In the genomic region with DNA sequence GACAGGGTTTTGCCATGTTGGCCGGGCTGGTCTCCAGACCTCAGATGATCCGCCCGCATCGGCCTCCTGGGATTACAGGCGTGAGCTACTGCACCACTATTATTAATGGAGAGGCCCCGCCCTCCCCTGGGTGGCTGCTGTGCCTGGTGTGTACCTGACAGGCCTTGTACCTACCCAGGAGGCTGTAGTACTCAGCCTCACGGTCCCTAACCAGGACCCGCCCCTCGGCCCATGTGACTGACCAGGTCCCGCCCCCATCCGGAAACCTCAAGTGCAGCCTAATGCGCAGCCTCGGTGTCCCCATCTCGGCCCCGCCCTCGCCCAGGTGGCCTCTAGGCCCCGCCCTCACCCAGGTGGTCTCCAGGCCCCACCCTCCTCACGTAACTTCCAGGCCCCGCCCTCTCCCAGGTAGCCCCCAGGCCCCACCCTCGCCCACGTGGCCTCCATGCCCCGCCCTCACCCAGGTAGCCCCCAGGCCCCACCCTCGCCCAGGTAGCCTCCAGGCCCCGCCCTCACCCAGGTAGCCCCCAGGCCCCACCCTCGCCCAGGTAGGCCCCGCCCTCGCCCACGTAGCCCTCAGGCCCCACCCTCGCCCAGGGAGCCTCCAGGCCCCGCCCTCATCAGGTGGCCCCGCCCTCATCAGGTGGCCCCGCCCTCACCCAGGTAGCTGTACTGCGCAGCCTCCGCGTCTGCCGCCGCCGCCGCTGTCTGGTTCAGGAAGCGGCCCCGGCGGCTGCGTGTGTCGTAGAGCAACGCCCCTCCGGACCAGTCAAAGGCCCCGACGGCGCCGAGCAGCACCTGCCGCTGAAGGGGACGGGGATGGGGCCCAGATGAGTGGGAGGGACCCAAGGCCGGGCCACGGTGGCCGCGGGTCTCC, we compare ENCODE assay signal across 7 cellular contexts. TPM values are rescaled to one million over a fixed set of nuclear protein-coding genes. Genes with fewer than 3 reads are reported as not detected.
A peak's percentile ranks its signal among the peaks of the same experiment; 100 is the strongest.
DNase-seq lines count a peak whose midpoint lies in the region; ATAC-seq, FAIRE-seq and TF ChIP-seq lines count a peak whose summit lies in the region.

No MANE protein-coding gene starts in this region.

- H3K9me3 ChIP-seq in astrocyte (ENCODE audit: insufficient read depth, low read depth, low read length) (peaks cover 1% of the 10 kb centered on the region), left lung (peaks cover 0 to 1% of the 10 kb centered on the region in 2 donors), WERI-Rb-1 (ENCODE audit: severe bottlenecking) (peaks cover 2% of the 10 kb centered on the region)

- H3K9me3 Mint-ChIP-seq in astrocyte (ENCODE audit: unreplicated experiment), result peaks cover 7% of the 10 kb centered on the region

- H3K36me3 ChIP-seq in astrocyte (ENCODE audit: insufficient read depth, low read length), result no peaks in the 10 kb centered on the region
- no peaks in the 10 kb centered on the region for H3K36me3 ChIP-seq in left lung
- H3K36me3 ChIP-seq in WERI-Rb-1, result no peaks in the 10 kb centered on the region

- no peak for TF ChIP-seq CTCF in RWPE1 (conservative IDR thresholded peaks at IDR 0.05; ENCODE audit: low read depth)
- no peak for TF ChIP-seq CTCF in astrocyte (IDR thresholded peaks at IDR 0.05; ENCODE audit: insufficient read depth, low read depth, low read length)
- TF ChIP-seq CTCF in left lung (IDR thresholded peaks at IDR 0.05), result no peak
- TF ChIP-seq CTCF in WERI-Rb-1 (IDR thresholded peaks at IDR 0.05; ENCODE audit: low read depth, low read length), result no peak

- DNase-seq in RWPE1 (ENCODE audit: low spot score) (peak; percentile 95), astrocyte (ENCODE audit: low read depth) (no peak), left lung (peak; percentile 89 to 94), WERI-Rb-1 (no peak), epidermal melanocyte (ENCODE audit: insufficient read length, low spot score) (no peak)
- peak; percentile 39 to 42 for DNase-seq in stimulated activated CD8-positive, alpha-beta memory T cell treated with anti-CD3 and anti-CD28 coated beads, Interleukin-15, amount 100 ng/mL, for 4 hours (ENCODE audit: low read depth in 2 of 2)

- H3K9ac ChIP-seq in astrocyte (ENCODE audit: low read length), result no peak overlapping the region

- no peaks in the 10 kb centered on the region for H3K79me2 ChIP-seq in astrocyte (ENCODE audit: insufficient read depth, low read length)

- H3K27me3 Mint-ChIP-seq in astrocyte (ENCODE audit: low read depth, unreplicated experiment), result peaks cover 19% of the 10 kb centered on the region

- peak; percentile 43 for ATAC-seq in HG03175 (IDR thresholded peaks at IDR 0.05; ENCODE audit: unreplicated experiment)
- ATAC-seq in left lung, result peak; percentile 95

- no peak overlapping the region for H3K27ac Mint-ChIP-seq in astrocyte (ENCODE audit: unreplicated experiment)

- H3K36me3 Mint-ChIP-seq in astrocyte (ENCODE audit: low read depth, unreplicated experiment), result peaks cover 7% of the 10 kb centered on the region

- H3K4me1 Mint-ChIP-seq in astrocyte (ENCODE audit: low read depth, unreplicated experiment), result no peaks in the 10 kb centered on the region

- no peaks in the 10 kb centered on the region for H3K27me3 ChIP-seq in astrocyte (ENCODE audit: insufficient read depth, low read length)
- H3K27me3 ChIP-seq in left lung, result peaks cover 0 to 21% of the 10 kb centered on the region in 2 donors
- no peaks in the 10 kb centered on the region for H3K27me3 ChIP-seq in WERI-Rb-1 (ENCODE audit: insufficient read depth, low read depth, severe bottlenecking)

- H2AFZ ChIP-seq in astrocyte (ENCODE audit: low read depth, low read length), result peak overlapping the region; percentile 34

- CTCF ChIA-PET in RWPE1 (lab: Yijun Ruan, JAX), result interaction anchor here (1.0 kb wide), 2 partner anchors 17 to 73 kb away, joined by 4 to 7 read pairs; no protein-coding TSS in a partner anchor

- no peak overlapping the region for H3K4me2 ChIP-seq in astrocyte (ENCODE audit: low read length)

- no peaks in the 10 kb centered on the region for H4K20me1 ChIP-seq in astrocyte (ENCODE audit: insufficient read depth, low read length)

- intact Hi-C loops in left lung (cut with DNase I), result no loop called here

- H3K4me3 ChIP-seq in astrocyte (ENCODE audit: insufficient read depth, low read depth, low read length) (no peak overlapping the region), left lung (peak overlapping the region; percentile 24 to 42), WERI-Rb-1 (ENCODE audit: low read depth, low read length) (no peak overlapping the region)

- H3K4me1 ChIP-seq in astrocyte (ENCODE audit: insufficient read depth, low read length) (no peaks in the 10 kb centered on the region), left lung (peaks cover 0 to 12% of the 10 kb centered on the region in 2 donors)

- no peak for FAIRE-seq in astrocyte (lab: Jason Lieb, UNC)

- POLR2A ChIA-PET in RWPE1 (lab: Yijun Ruan, JAX; ENCODE audit: low non-redundant PET), result interaction anchor here (0.6 kb wide), 1 partner anchor 119 kb away, joined by 3 read pairs; a partner anchor contains a TSS

- H3K27ac ChIP-seq in RWPE1, result no peak overlapping the region
- H3K27ac ChIP-seq in astrocyte (ENCODE audit: low read depth, low read length), result no peak overlapping the region
- peak overlapping the region in 1 of 2 donors; percentile 63 for H3K27ac ChIP-seq in left lung
- H3K27ac ChIP-seq in WERI-Rb-1, result no peak overlapping the region

- H3K4me3 Mint-ChIP-seq in astrocyte (ENCODE audit: unreplicated experiment), result no peak overlapping the region

RNA-seq across cellular contexts. Expression of a gene that starts 31.0 kb away (rescaled TPM):
- 1.7 and 2.4 TPM in 2 replicates for total RNA-seq in astrocyte
- total RNA-seq in left lung, result 1 to 10 TPM; 1.9 TPM

RNA-seq across cellular contexts. Expression of a gene that starts 46.3 kb away (rescaled TPM):
- total RNA-seq in astrocyte (23.3 and 30.9 TPM in 2 replicates), left lung (10 to 100 TPM; 21.0 to 30.5 TPM)

RNA-seq across cellular contexts. Expression of a gene that starts 58.7 kb away (rescaled TPM):
- total RNA-seq in astrocyte, result 2.4 TPM in 2 replicates
- total RNA-seq in left lung, result 1 to 10 TPM; 1.1 to 2.1 TPM

Comparison
In these comparisons a context has a peak if more than half of its experiments do, and no peak if none do; other contexts are left out.
1. DNase-seq: peak in RWPE1 (single experiment), left lung (2 of 2) and stimulated activated CD8-positive, alpha-beta memory T cell treated with anti-CD3 and anti-CD28 coated beads, Interleukin-15, amount 100 ng/mL, for 4 hours (2 of 2); none in astrocyte (single experiment), WERI-Rb-1 (single experiment) and epidermal melanocyte (single experiment).
2. H3K4me3 ChIP-seq: peak in left lung (2 of 2); none in astrocyte (single experiment) and WERI-Rb-1 (single experiment).